1 cellular context compared by ENCODE assay signal in genomic region chr6:31908791-31909190, GRCh38.
TF ChIP-seq lines count a peak whose summit lies in the region.

No MANE protein-coding gene starts in this region.

TF ChIP-seq in K562, 482 proteins besides CTCF, POLR2A, EP300 and RAD21:
- TF ChIP-seq ADNP (tag; IDR thresholded peaks at IDR 0.05) (peak; percentile 3; the same call in 1 of the 2 replicates), NFIC (IDR thresholded peaks at IDR 0.05) (peak; percentile 53), ZNF408 (CRISPR knock-in tag; IDR thresholded peaks at IDR 0.05; ENCODE audit: low read depth) (no peak), HCFC1 (IDR thresholded peaks at IDR 0.05; ENCODE audit: low read depth, low read length) (no peak), CHD2 (IDR thresholded peaks at IDR 0.05; ENCODE audit: low read depth, low read length) (no peak), ZNF449 (CRISPR knock-in tag; IDR thresholded peaks at IDR 0.05) (no peak), ZNF280A (IDR thresholded peaks at IDR 0.05; ENCODE audit: low read depth, partially characterized antibody) (no peak), TCF7L2 (IDR thresholded peaks at IDR 0.05; ENCODE audit: low read depth, low read length) (no peak)
TF ChIP-seq in K562: peak in this region for 2.
